In genomic region chr5:6659941-6660684, GRCh38 we compare ENCODE assay signal across 1 cellular context.
TF ChIP-seq lines count a peak whose summit lies in the region.

No MANE protein-coding gene starts in this region.

TF ChIP-seq in GM23338, 12 proteins besides CTCF, POLR2A, EP300 and RAD21 (continued from another document):
- no peak for TF ChIP-seq REST (IDR thresholded peaks at IDR 0.05; ENCODE audit: unreplicated experiment)
TF ChIP-seq in GM23338: peak in this region for 0.
